Comparison of ENCODE assay signal across 25 cellular contexts in genomic region chr18:53544926-53545325, GRCh38.
"Had no signal": no experiment of that assay in that cellular context is flagged by ENCODE, and none has a peak within 500 bp of the region (broad histone marks: within the 10 kb centered on the region; RNA-seq: fewer than 3 reads in every experiment).

No MANE protein-coding gene starts in this region.

- H3K4me1 ChIP-seq: esophagus muscularis mucosa, gastrocnemius medialis, heart right ventricle, left lung, lower lobe of right lung, psoas muscle, right lobe of liver, spleen, tibial artery, upper lobe of left lung, uterus had no signal

- H3K27ac Mint-ChIP-seq: dendritic cell treated with granulocyte-macrophage colony-stimulating factor and Interleukin-4, amounts not matched to agents 40 ng/mL and 50 ng/mL, for 4 days; effector memory CD8-positive, alpha-beta T cell; immature natural killer cell; memory B cell; nephron; stimulated activated memory B cell treated with anti-CD40 and anti-IgM and Interleukin-4, amounts not matched to agents 10 μg/mL and 1 μg/mL and 100 μg/mL, for 72 hours; stimulated activated naive CD8-positive, alpha-beta T cell treated with anti-CD3 and anti-CD28 coated beads, Interleukin-15, Interleukin-2, amounts not matched to agents 100 ng/mL and 50 ng/mL, for 24 hours had no signal

- H3K27me3 ChIP-seq: esophagus muscularis mucosa, gastrocnemius medialis, heart right ventricle, left lung, right lobe of liver, spleen, tibial artery, upper lobe of left lung, uterus had no signal

- H3K27me3 Mint-ChIP-seq: dendritic cell treated with granulocyte-macrophage colony-stimulating factor and Interleukin-4, amounts not matched to agents 40 ng/mL and 50 ng/mL, for 4 days; effector memory CD8-positive, alpha-beta T cell; memory B cell; stimulated activated memory B cell treated with anti-CD40 and anti-IgM and Interleukin-4, amounts not matched to agents 10 μg/mL and 1 μg/mL and 100 μg/mL, for 72 hours; stimulated activated naive CD8-positive, alpha-beta T cell treated with anti-CD3 and anti-CD28 coated beads, Interleukin-15, Interleukin-2, amounts not matched to agents 100 ng/mL and 50 ng/mL, for 24 hours had no signal

- H3K36me3 Mint-ChIP-seq: immature natural killer cell; memory B cell; stimulated activated memory B cell treated with anti-CD40 and anti-IgM and Interleukin-4, amounts not matched to agents 10 μg/mL and 1 μg/mL and 100 μg/mL, for 72 hours had no signal

- H3K9me3 Mint-ChIP-seq: nephron; stimulated activated memory B cell treated with anti-CD40 and anti-IgM and Interleukin-4, amounts not matched to agents 10 μg/mL and 1 μg/mL and 100 μg/mL, for 72 hours; stimulated activated naive CD8-positive, alpha-beta T cell treated with anti-CD3 and anti-CD28 coated beads, Interleukin-15, Interleukin-2, amounts not matched to agents 100 ng/mL and 50 ng/mL, for 24 hours had no signal

- H3K4me3 ChIP-seq: esophagus muscularis mucosa, gastrocnemius medialis, heart right ventricle, left lung, lower lobe of right lung, psoas muscle, right lobe of liver, spleen, tibial artery, upper lobe of left lung, uterus had no signal

- H3K4me3 Mint-ChIP-seq: dendritic cell treated with granulocyte-macrophage colony-stimulating factor and Interleukin-4, amounts not matched to agents 40 ng/mL and 50 ng/mL, for 4 days; effector memory CD8-positive, alpha-beta T cell; immature natural killer cell; memory B cell; nephron; stimulated activated memory B cell treated with anti-CD40 and anti-IgM and Interleukin-4, amounts not matched to agents 10 μg/mL and 1 μg/mL and 100 μg/mL, for 72 hours; stimulated activated naive CD8-positive, alpha-beta T cell treated with anti-CD3 and anti-CD28 coated beads, Interleukin-15, Interleukin-2, amounts not matched to agents 100 ng/mL and 50 ng/mL, for 24 hours had no signal

- H3K9me3 ChIP-seq: esophagus muscularis mucosa, gastrocnemius medialis, heart right ventricle, left lung, lower lobe of right lung, psoas muscle, right lobe of liver, spleen, tibial artery, upper lobe of left lung, uterus had no signal

- H3K27ac ChIP-seq: epithelial cell of prostate, esophagus muscularis mucosa, gastrocnemius medialis, heart right ventricle, left lung, lower lobe of right lung, psoas muscle, right lobe of liver, spleen, tibial artery, upper lobe of left lung, uterus had no signal

- H3K4me1 Mint-ChIP-seq: immature natural killer cell, nephron had no signal

- DNase-seq: effector memory CD8-positive, alpha-beta T cell; gastrocnemius medialis; heart right ventricle; hypothalamus; immature natural killer cell; left lung; lower lobe of right lung; midbrain; psoas muscle; retina; right lobe of liver; spleen; stimulated activated CD4-positive, alpha-beta T cell treated with anti-CD3 and anti-CD28 coated beads, Interleukin-15, amount 100 ng/mL, for 24 hours; stimulated activated CD4-positive, alpha-beta T cell treated with anti-CD3 and anti-CD28 coated beads, Interleukin-1b, Interleukin-23, amount 100 ng/mL, for 48 hours; stimulated activated CD4-positive, alpha-beta T cell treated with anti-CD3 and anti-CD28 coated beads, Interleukin-4, amount 100 ng/mL, for 24 hours; tibial artery; upper lobe of left lung; uterus had no signal

- H3K36me3 ChIP-seq: esophagus muscularis mucosa, gastrocnemius medialis, heart right ventricle, left lung, lower lobe of right lung, right lobe of liver, spleen, tibial artery, upper lobe of left lung, uterus had no signal

- ATAC-seq: effector memory CD8-positive, alpha-beta T cell; gastrocnemius medialis; heart right ventricle; left lung; lower lobe of right lung; psoas muscle; right lobe of liver; stimulated activated memory B cell treated with anti-CD40 and anti-IgM and Interleukin-4, amounts not matched to agents 10 μg/mL and 1 μg/mL and 100 μg/mL, for 72 hours had no signal
